In genomic region chr12:105706321-105706972, GRCh38 we compare ENCODE assay signal across 10 cellular contexts.
A peak's percentile ranks its signal among the peaks of the same experiment; 100 is the strongest.
DNase-seq lines count a peak whose midpoint lies in the region; FAIRE-seq and TF ChIP-seq lines count a peak whose summit lies in the region.
"Had no signal": no experiment of that assay in that cellular context is flagged by ENCODE, and none has a peak within 500 bp of the region (broad histone marks: within the 10 kb centered on the region; RNA-seq: fewer than 3 reads in every experiment).

No MANE protein-coding gene starts in this region.

- no peak overlapping the region for H3K4me3 Mint-ChIP-seq in Caco-2 (ENCODE audit: unreplicated experiment)
- H3K4me3 Mint-ChIP-seq: activated T-cell treated with anti-CD3 and anti-CD28 coated beads, Interleukin-2, amount 50 U/mL, for 24 hours had no signal

- TF ChIP-seq CTCF in brain microvascular endothelial cell (IDR thresholded peaks at IDR 0.05; ENCODE audit: low read depth, low read length, missing control alignments) (no peak), colonic mucosa (IDR thresholded peaks at IDR 0.05) (no peak), Caco-2 (IDR thresholded peaks at IDR 0.05; ENCODE audit: insufficient read depth in 1 of 2, low read depth in 1 of 2, low read length in 1 of 2, severe bottlenecking in 1 of 2, unreplicated experiment in 1 of 2) (no peak)

- H3K4me1 ChIP-seq in colonic mucosa (no peaks in the 10 kb centered on the region), Caco-2 (no peaks in the 10 kb centered on the region)
- H3K4me1 ChIP-seq: Peyer's patch had no signal

- POLR2A ChIA-PET in Caco-2 (lab: Charles Lee) = no interaction called here

- no peak overlapping the region for H3K9ac ChIP-seq in colonic mucosa (ENCODE audit: low read depth in 2 of 2, low read length in 2 of 2)

- no peaks in the 10 kb centered on the region for H3K4me1 Mint-ChIP-seq in Caco-2 (ENCODE audit: low read depth, unreplicated experiment)

- DNase-seq in Caki2 (ENCODE audit: low read depth) (peak; percentile 79), NCI-H146 treated with DMSO at 0.1 percent for 48 hours (lab: John Stamatoyannopoulos, UW; ENCODE audit: unreplicated experiment) (peak; percentile 18), brain microvascular endothelial cell (peak; percentile 71), medulla oblongata (ENCODE audit: extremely low spot score) (peak; percentile 6), colonic mucosa (no peak), GM19239 (ENCODE audit: insufficient read length, low spot score) (no peak), COR-L47 (lab: John Stamatoyannopoulos, UW) (no peak), Caco-2 (no peak)
- DNase-seq: activated T-cell treated with anti-CD3 and anti-CD28 coated beads, Interleukin-2, amount 50 U/mL, for 24 hours had no signal

- no peaks in the 10 kb centered on the region for H3K36me3 Mint-ChIP-seq in Caco-2 (ENCODE audit: insufficient read depth, unreplicated experiment)

- H3K27ac Mint-ChIP-seq in Caco-2 (ENCODE audit: unreplicated experiment) = no peak overlapping the region
- H3K27ac Mint-ChIP-seq: activated T-cell treated with anti-CD3 and anti-CD28 coated beads, Interleukin-2, amount 50 U/mL, for 24 hours had no signal

- no peaks in the 10 kb centered on the region for H3K9me3 Mint-ChIP-seq in Caco-2 (ENCODE audit: unreplicated experiment)
- H3K9me3 Mint-ChIP-seq: activated T-cell treated with anti-CD3 and anti-CD28 coated beads, Interleukin-2, amount 50 U/mL, for 24 hours had no signal

- in situ Hi-C loops in Caki2 (cut with HindIII; ENCODE audit: low pct_unique_long_range_greater_than_20kb, low sequenced_read_pairs) = no loop called here
- in situ Hi-C loops in brain microvascular endothelial cell (cut with HindIII; ENCODE audit: low pct_ligation_motif_present, low sequenced_read_pairs) = no loop called here

- FAIRE-seq in GM19239 (lab: Jason Lieb, UNC) = no peak

- H3K36me3 ChIP-seq in brain microvascular endothelial cell (replicated peaks) = no peaks in the 10 kb centered on the region
- H3K36me3 ChIP-seq in colonic mucosa = no peaks in the 10 kb centered on the region
- H3K36me3 ChIP-seq in Caco-2 (ENCODE audit: control insufficient read depth, insufficient read depth, low read length) = no peaks in the 10 kb centered on the region
- H3K36me3 ChIP-seq: Peyer's patch had no signal

- H3K27ac ChIP-seq in brain microvascular endothelial cell (peak overlapping the region; percentile 5), colonic mucosa (no peak overlapping the region)
- H3K27ac ChIP-seq: Peyer's patch had no signal

- BruUV-seq in Caco-2 (replicated peaks; lab: Mats Ljungman, UMichigan) = no TSS peak

- intact Hi-C loops in colonic mucosa (cut with DNase I) = loop anchor here (5.0 kb wide), 1 partner anchor 431 kb away; the partner anchor contains the start of gene NUAK1
- intact Hi-C loops in Caco-2 (cut with micrococcal nuclease; ENCODE audit: unreplicated experiment) = no loop called here

- H3K9me3 ChIP-seq in colonic mucosa = no peaks in the 10 kb centered on the region
- H3K9me3 ChIP-seq in Caco-2 = no peaks in the 10 kb centered on the region
- H3K9me3 ChIP-seq: Peyer's patch had no signal

- H3K4me3 ChIP-seq in brain microvascular endothelial cell (ENCODE audit: low read depth, low read length) (no peak overlapping the region), colonic mucosa (no peak overlapping the region), Caco-2 (ENCODE audit: low read depth, low read length) (no peak overlapping the region)
- H3K4me3 ChIP-seq: Peyer's patch had no signal

- CTCF ChIA-PET in Caco-2 (lab: Charles Lee) = interaction anchor here (0.8 to 1.6 kb wide), 3 partner anchors 286 to 443 kb away, joined by 3 to 7 read pairs (median 3); no protein-coding TSS in a partner anchor

- H3K27me3 Mint-ChIP-seq in Caco-2 (ENCODE audit: insufficient read depth, unreplicated experiment) = no peaks in the 10 kb centered on the region

- no peaks in the 10 kb centered on the region for H3K27me3 ChIP-seq in brain microvascular endothelial cell (replicated peaks)
- H3K27me3 ChIP-seq in colonic mucosa = no peaks in the 10 kb centered on the region
- H3K27me3 ChIP-seq in Caco-2 (replicated peaks; ENCODE audit: control insufficient read depth, insufficient read depth, low read length) = no peaks in the 10 kb centered on the region
- H3K27me3 ChIP-seq: Peyer's patch had no signal

Comparison
In these comparisons a context has a peak if more than half of its experiments do, and no peak if none do; other contexts are left out.
1. DNase-seq: peak in Caki2 (single experiment), NCI-H146 treated with DMSO at 0.1 percent for 48 hours (single experiment), brain microvascular endothelial cell (single experiment) and medulla oblongata (single experiment); none in colonic mucosa (single experiment), GM19239 (single experiment), COR-L47 (single experiment) and Caco-2 (0 of 2).